ENCODE assay signal across 19 cellular contexts in genomic region chr14:72614365-72614764, GRCh38.
DNase-seq lines count a peak whose midpoint lies in the region; ATAC-seq, FAIRE-seq and TF ChIP-seq lines count a peak whose summit lies in the region.
"Had no signal": no experiment of that assay in that cellular context is flagged by ENCODE, and none has a peak within 500 bp of the region (broad histone marks: within the 10 kb centered on the region; RNA-seq: fewer than 3 reads in every experiment).

No MANE protein-coding gene starts in this region.

- no peak overlapping the region for H3K4me3 Mint-ChIP-seq in chondrocyte (ENCODE audit: unreplicated experiment)

- no peaks in the 10 kb centered on the region for H3K9me3 Mint-ChIP-seq in chondrocyte (ENCODE audit: low read depth)

- H3K4me2 ChIP-seq in BLaER1, result peak overlapping the region; percentile 85
- H3K4me2 ChIP-seq in BLaER1 treated with 17β-estradiol and CSF1 and Interleukin-3, amounts not matched to agents 10 nM and 100 nM, result peak overlapping the region; percentile 68 to 95 (median 87)
- H3K4me2 ChIP-seq: KMS-11 had no signal

- ATAC-seq in left lobe of liver (no peak), psoas muscle (no peak)
- ATAC-seq: PC-3 had no signal

- H3K4me1 ChIP-seq in BLaER1, result peaks cover 74% of the 10 kb centered on the region
- peaks cover 44 to 76% (median 69%) of the 10 kb centered on the region in 10 experiments for H3K4me1 ChIP-seq in BLaER1 treated with 17β-estradiol and CSF1 and Interleukin-3, amounts not matched to agents 10 nM and 100 nM
- peaks cover 63% of the 10 kb centered on the region for H3K4me1 ChIP-seq in psoas muscle

- H3K27me3 ChIP-seq in BLaER1, result no peaks in the 10 kb centered on the region
- H3K27me3 ChIP-seq in BLaER1 treated with 17β-estradiol and CSF1 and Interleukin-3, amounts not matched to agents 10 nM and 100 nM, result peaks cover 0 to 4% (median 0%) of the 10 kb centered on the region in 11 experiments; a peak in 1 of 22 replicates
- no peaks in the 10 kb centered on the region for H3K27me3 ChIP-seq in psoas muscle (ENCODE audit: insufficient read depth in 3 of 3, low read length in 2 of 3)

- H4K20me1 ChIP-seq in BLaER1, result no peaks in the 10 kb centered on the region
- no peaks in the 10 kb centered on the region; a peak in 1 of 22 replicates for H4K20me1 ChIP-seq in BLaER1 treated with 17β-estradiol and CSF1 and Interleukin-3, amounts not matched to agents 10 nM and 100 nM

- 77 to 79% (median 79%) methylated on average over 3 of the region's 3 CpGs for WGBS in psoas muscle, 3 donors

- TF ChIP-seq CTCF in psoas muscle (IDR thresholded peaks at IDR 0.05) (no peak), chondrocyte (IDR thresholded peaks at IDR 0.05) (no peak)

- H3K4me3 ChIP-seq in BLaER1 (no peak overlapping the region), psoas muscle (no peak overlapping the region)
- no peak overlapping the region; a peak in 1 of 20 replicates for H3K4me3 ChIP-seq in BLaER1 treated with 17β-estradiol and CSF1 and Interleukin-3, amounts not matched to agents 10 nM and 100 nM

- no peaks in the 10 kb centered on the region for H3K9me3 ChIP-seq in BLaER1
- no peaks in the 10 kb centered on the region for H3K9me3 ChIP-seq in BLaER1 treated with 17β-estradiol and CSF1 and Interleukin-3, amounts not matched to agents 10 nM and 100 nM (replicated peaks in 1 of 11)
- H3K9me3 ChIP-seq in psoas muscle, result no peaks in the 10 kb centered on the region

- no peaks in the 10 kb centered on the region for H3K36me3 Mint-ChIP-seq in chondrocyte (ENCODE audit: low read depth)

- peak; percentile 33 for DNase-seq in left lobe of liver (ENCODE audit: low spot score)
- no peak for DNase-seq in psoas muscle
- DNase-seq in chondrocyte (ENCODE audit: low spot score), result no peak
- no peak for DNase-seq in CD1c-positive myeloid dendritic cell (ENCODE audit: extremely low spot score)
- DNase-seq in RCC 7860 (ENCODE audit: low spot score), result no peak
- DNase-seq: COR-L47, DMS153, EL, MM.1S, NCI-H1105, NCI-H187 treated with DMSO at 0.1 percent for 48 hours, NCI-H446, NCI-H748 treated with DMSO at 0.1 percent for 48 hours, PC-3, SHP77 had no signal

- peak overlapping the region; percentile 51 for H3K27ac ChIP-seq in BLaER1
- H3K27ac ChIP-seq in BLaER1 treated with 17β-estradiol and CSF1 and Interleukin-3, amounts not matched to agents 10 nM and 100 nM, result peak overlapping the region in 6 of 11 experiments; percentile 14 to 63 (median 39); a peak in 6 of 22 replicates
- H3K27ac ChIP-seq in psoas muscle, result peak overlapping the region; percentile 88
- H3K27ac ChIP-seq: C4-2B, KMS-11 had no signal

- no peaks in the 10 kb centered on the region for H3K27me3 Mint-ChIP-seq in chondrocyte (ENCODE audit: low read depth)

- no peak for FAIRE-seq in RCC 7860 (lab: Jason Lieb, UNC)

- H3K27ac Mint-ChIP-seq in chondrocyte (ENCODE audit: unreplicated experiment), result no peak overlapping the region

- H3K36me3 ChIP-seq in BLaER1 (no peaks in the 10 kb centered on the region), psoas muscle (ENCODE audit: insufficient read depth in 1 of 2, low read depth in 1 of 2) (no peaks in the 10 kb centered on the region)
- H3K36me3 ChIP-seq in BLaER1 treated with 17β-estradiol and CSF1 and Interleukin-3, amounts not matched to agents 10 nM and 100 nM, result no peaks in the 10 kb centered on the region

- H3K4me1 Mint-ChIP-seq in chondrocyte (ENCODE audit: low read depth), result peaks cover 47% of the 10 kb centered on the region

- H3K9ac ChIP-seq in BLaER1, result peak overlapping the region; percentile 46; the same call in 1 of the 2 replicates
- peak overlapping the region in 4 of 11 experiments; percentile 5 to 38 (median 16); a peak in 3 of 22 replicates for H3K9ac ChIP-seq in BLaER1 treated with 17β-estradiol and CSF1 and Interleukin-3, amounts not matched to agents 10 nM and 100 nM
- H3K9ac ChIP-seq: KMS-11 had no signal

- intact Hi-C loops in psoas muscle (cut with DNase I), result no loop called here
